Comparison of ENCODE assay signal across 3 cellular contexts in genomic region chr5:74865799-74866652, GRCh38.
TF ChIP-seq lines count a peak whose summit lies in the region.

A gene with protein sequence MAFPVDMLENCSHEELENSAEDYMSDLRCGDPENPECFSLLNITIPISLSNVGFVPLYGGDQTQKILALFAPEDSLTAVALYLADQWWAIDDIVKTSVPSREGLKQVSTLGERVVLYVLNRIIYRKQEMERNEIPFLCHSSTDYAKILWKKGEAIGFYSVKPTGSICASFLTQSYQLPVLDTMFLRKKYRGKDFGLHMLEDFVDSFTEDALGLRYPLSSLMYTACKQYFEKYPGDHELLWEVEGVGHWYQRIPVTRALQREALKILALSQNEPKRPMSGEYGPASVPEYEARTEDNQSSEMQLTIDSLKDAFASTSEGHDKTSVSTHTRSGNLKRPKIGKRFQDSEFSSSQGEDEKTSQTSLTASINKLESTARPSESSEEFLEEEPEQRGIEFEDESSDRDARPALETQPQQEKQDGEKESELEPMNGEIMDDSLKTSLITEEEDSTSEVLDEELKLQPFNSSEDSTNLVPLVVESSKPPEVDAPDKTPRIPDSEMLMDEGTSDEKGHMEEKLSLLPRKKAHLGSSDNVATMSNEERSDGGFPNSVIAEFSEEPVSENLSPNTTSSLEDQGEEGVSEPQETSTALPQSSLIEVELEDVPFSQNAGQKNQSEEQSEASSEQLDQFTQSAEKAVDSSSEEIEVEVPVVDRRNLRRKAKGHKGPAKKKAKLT (minus strand): TSS chr5:74866387. CDS start chr5:74841676, 24,711 bp downstream.

TF ChIP-seq in A549, 52 proteins besides CTCF, POLR2A, EP300 and RAD21 (continued from another document):
- TF ChIP-seq SMC3 (IDR thresholded peaks at IDR 0.05) (0 out of 3 replicates have a peak, but pooled peaks have one; percentile 5), CHD4 (IDR thresholded peaks at IDR 0.05; ENCODE audit: borderline replicate concordance) (no peak), MAZ (IDR thresholded peaks at IDR 0.05; ENCODE audit: borderline replicate concordance, low read depth, low read length) (no peak), USF2 (IDR thresholded peaks at IDR 0.05) (no peak), CHD2 (IDR thresholded peaks at IDR 0.05; ENCODE audit: low read length, partially characterized antibody) (no peak), HEYL (CRISPR knock-in tag; IDR thresholded peaks at IDR 0.05) (no peak), FOSB (CRISPR knock-in tag; IDR thresholded peaks at IDR 0.05) (no peak), NFE2L2 (conservative IDR thresholded peaks at IDR 0.05; ENCODE audit: low read length) (no peak), PHF8 (IDR thresholded peaks at IDR 0.05; ENCODE audit: borderline replicate concordance, low read depth) (0 out of 2 replicates have a peak, but pooled peaks have one; percentile 31), NR3C1 (IDR thresholded peaks at IDR 0.05) (no peak), TFCP2L1 (CRISPR knock-in tag; IDR thresholded peaks at IDR 0.05) (no peak), RARB (CRISPR knock-in tag; IDR thresholded peaks at IDR 0.05) (no peak), ESRRA (IDR thresholded peaks at IDR 0.05; ENCODE audit: borderline replicate concordance, low read length) (no peak), MAFK (IDR thresholded peaks at IDR 0.05; ENCODE audit: partially characterized antibody) (no peak), ZSCAN20 (CRISPR knock-in tag; IDR thresholded peaks at IDR 0.05) (no peak), HOXA7 (CRISPR knock-in tag; IDR thresholded peaks at IDR 0.05) (no peak), BCL3 (IDR thresholded peaks at IDR 0.05) (0 out of 3 replicates have a peak, but pooled peaks have one; percentile 48)
- TF ChIP-seq, protein P1, sequence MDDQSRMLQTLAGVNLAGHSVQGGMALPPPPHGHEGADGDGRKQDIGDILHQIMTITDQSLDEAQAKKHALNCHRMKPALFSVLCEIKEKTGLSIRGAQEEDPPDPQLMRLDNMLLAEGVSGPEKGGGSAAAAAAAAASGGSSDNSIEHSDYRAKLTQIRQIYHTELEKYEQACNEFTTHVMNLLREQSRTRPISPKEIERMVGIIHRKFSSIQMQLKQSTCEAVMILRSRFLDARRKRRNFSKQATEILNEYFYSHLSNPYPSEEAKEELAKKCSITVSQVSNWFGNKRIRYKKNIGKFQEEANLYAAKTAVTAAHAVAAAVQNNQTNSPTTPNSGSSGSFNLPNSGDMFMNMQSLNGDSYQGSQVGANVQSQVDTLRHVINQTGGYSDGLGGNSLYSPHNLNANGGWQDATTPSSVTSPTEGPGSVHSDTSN (IDR thresholded peaks at IDR 0.05), result no peak
- TF ChIP-seq, protein P2, sequence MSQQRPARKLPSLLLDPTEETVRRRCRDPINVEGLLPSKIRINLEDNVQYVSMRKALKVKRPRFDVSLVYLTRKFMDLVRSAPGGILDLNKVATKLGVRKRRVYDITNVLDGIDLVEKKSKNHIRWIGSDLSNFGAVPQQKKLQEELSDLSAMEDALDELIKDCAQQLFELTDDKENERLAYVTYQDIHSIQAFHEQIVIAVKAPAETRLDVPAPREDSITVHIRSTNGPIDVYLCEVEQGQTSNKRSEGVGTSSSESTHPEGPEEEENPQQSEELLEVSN (IDR thresholded peaks at IDR 0.05; ENCODE audit: borderline replicate concordance, low read depth), result no peak; the same call in 1 of the 2 replicates
- TF ChIP-seq, protein P3, sequence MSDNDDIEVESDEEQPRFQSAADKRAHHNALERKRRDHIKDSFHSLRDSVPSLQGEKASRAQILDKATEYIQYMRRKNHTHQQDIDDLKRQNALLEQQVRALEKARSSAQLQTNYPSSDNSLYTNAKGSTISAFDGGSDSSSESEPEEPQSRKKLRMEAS (IDR thresholded peaks at IDR 0.05), result peak; percentile 28

TF ChIP-seq in Ishikawa, 13 proteins besides CTCF, POLR2A, EP300 and RAD21 (continued from another document):
- TF ChIP-seq ZBTB7A (IDR thresholded peaks at IDR 0.05; ENCODE audit: low read depth), result peak; percentile 82; the same call in 1 of the 2 replicates
- TF ChIP-seq, protein P3 (IDR thresholded peaks at IDR 0.05), result peak; percentile 36; the same call in 1 of the 2 replicates

TF ChIP-seq in HepG2, 621 proteins besides CTCF, POLR2A, EP300 and RAD21 (continues in another document):
- TF ChIP-seq ZNF414 (CRISPR knock-in tag; IDR thresholded peaks at IDR 0.05) (no peak), ZNF737 (CRISPR knock-in tag; IDR thresholded peaks at IDR 0.05; ENCODE audit: borderline replicate concordance) (no peak), ZNF549 (CRISPR knock-in tag; IDR thresholded peaks at IDR 0.05) (no peak), FIP1L1 (IDR thresholded peaks at IDR 0.05; ENCODE audit: borderline replicate concordance, insufficient read depth, low read depth, low read length) (no peak), ZNF30 (CRISPR knock-in tag; IDR thresholded peaks at IDR 0.05) (0 out of 2 replicates have a peak, but pooled peaks have one; percentile 34), ARID2 (CRISPR knock-in tag; IDR thresholded peaks at IDR 0.05; ENCODE audit: borderline replicate concordance) (no peak), TOPORS (CRISPR knock-in tag; IDR thresholded peaks at IDR 0.05) (0 out of 2 replicates have a peak, but pooled peaks have one; percentile 14), PATZ1 (CRISPR knock-in tag; IDR thresholded peaks at IDR 0.05) (peak; percentile 82), KAT7 (CRISPR knock-in tag; IDR thresholded peaks at IDR 0.05; ENCODE audit: borderline replicate concordance) (peak; percentile 86; the same call in 1 of the 2 replicates), NR3C1 (CRISPR knock-in tag; IDR thresholded peaks at IDR 0.05) (no peak), ZSCAN5A (CRISPR knock-in tag; IDR thresholded peaks at IDR 0.05; ENCODE audit: borderline replicate concordance) (peak; percentile 24; the same call in 1 of the 2 replicates), SATB2 (CRISPR knock-in tag; IDR thresholded peaks at IDR 0.05) (no peak), ATF3 (CRISPR knock-in tag; IDR thresholded peaks at IDR 0.05) (no peak), ZNF7 (CRISPR knock-in tag; IDR thresholded peaks at IDR 0.05) (no peak), NAIF1 (CRISPR knock-in tag; IDR thresholded peaks at IDR 0.05; ENCODE audit: borderline replicate concordance) (no peak), ZBTB21 (CRISPR knock-in tag; IDR thresholded peaks at IDR 0.05) (no peak), ATF1 (CRISPR knock-in tag; IDR thresholded peaks at IDR 0.05) (no peak)
- TF ChIP-seq, protein P4, sequence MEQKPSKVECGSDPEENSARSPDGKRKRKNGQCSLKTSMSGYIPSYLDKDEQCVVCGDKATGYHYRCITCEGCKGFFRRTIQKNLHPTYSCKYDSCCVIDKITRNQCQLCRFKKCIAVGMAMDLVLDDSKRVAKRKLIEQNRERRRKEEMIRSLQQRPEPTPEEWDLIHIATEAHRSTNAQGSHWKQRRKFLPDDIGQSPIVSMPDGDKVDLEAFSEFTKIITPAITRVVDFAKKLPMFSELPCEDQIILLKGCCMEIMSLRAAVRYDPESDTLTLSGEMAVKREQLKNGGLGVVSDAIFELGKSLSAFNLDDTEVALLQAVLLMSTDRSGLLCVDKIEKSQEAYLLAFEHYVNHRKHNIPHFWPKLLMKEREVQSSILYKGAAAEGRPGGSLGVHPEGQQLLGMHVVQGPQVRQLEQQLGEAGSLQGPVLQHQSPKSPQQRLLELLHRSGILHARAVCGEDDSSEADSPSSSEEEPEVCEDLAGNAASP (CRISPR knock-in tag; IDR thresholded peaks at IDR 0.05; ENCODE audit: borderline replicate concordance), result no peak
- TF ChIP-seq, protein P5, sequence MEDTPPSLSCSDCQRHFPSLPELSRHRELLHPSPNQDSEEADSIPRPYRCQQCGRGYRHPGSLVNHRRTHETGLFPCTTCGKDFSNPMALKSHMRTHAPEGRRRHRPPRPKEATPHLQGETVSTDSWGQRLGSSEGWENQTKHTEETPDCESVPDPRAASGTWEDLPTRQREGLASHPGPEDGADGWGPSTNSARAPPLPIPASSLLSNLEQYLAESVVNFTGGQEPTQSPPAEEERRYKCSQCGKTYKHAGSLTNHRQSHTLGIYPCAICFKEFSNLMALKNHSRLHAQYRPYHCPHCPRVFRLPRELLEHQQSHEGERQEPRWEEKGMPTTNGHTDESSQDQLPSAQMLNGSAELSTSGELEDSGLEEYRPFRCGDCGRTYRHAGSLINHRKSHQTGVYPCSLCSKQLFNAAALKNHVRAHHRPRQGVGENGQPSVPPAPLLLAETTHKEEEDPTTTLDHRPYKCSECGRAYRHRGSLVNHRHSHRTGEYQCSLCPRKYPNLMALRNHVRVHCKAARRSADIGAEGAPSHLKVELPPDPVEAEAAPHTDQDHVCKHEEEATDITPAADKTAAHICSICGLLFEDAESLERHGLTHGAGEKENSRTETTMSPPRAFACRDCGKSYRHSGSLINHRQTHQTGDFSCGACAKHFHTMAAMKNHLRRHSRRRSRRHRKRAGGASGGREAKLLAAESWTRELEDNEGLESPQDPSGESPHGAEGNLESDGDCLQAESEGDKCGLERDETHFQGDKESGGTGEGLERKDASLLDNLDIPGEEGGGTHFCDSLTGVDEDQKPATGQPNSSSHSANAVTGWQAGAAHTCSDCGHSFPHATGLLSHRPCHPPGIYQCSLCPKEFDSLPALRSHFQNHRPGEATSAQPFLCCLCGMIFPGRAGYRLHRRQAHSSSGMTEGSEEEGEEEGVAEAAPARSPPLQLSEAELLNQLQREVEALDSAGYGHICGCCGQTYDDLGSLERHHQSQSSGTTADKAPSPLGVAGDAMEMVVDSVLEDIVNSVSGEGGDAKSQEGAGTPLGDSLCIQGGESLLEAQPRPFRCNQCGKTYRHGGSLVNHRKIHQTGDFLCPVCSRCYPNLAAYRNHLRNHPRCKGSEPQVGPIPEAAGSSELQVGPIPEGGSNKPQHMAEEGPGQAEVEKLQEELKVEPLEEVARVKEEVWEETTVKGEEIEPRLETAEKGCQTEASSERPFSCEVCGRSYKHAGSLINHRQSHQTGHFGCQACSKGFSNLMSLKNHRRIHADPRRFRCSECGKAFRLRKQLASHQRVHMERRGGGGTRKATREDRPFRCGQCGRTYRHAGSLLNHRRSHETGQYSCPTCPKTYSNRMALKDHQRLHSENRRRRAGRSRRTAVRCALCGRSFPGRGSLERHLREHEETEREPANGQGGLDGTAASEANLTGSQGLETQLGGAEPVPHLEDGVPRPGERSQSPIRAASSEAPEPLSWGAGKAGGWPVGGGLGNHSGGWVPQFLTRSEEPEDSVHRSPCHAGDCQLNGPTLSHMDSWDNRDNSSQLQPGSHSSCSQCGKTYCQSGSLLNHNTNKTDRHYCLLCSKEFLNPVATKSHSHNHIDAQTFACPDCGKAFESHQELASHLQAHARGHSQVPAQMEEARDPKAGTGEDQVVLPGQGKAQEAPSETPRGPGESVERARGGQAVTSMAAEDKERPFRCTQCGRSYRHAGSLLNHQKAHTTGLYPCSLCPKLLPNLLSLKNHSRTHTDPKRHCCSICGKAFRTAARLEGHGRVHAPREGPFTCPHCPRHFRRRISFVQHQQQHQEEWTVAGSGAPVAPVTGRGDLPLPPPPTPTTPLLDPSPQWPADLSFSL (CRISPR knock-in tag; IDR thresholded peaks at IDR 0.05), result no peak
- TF ChIP-seq, protein P6, sequence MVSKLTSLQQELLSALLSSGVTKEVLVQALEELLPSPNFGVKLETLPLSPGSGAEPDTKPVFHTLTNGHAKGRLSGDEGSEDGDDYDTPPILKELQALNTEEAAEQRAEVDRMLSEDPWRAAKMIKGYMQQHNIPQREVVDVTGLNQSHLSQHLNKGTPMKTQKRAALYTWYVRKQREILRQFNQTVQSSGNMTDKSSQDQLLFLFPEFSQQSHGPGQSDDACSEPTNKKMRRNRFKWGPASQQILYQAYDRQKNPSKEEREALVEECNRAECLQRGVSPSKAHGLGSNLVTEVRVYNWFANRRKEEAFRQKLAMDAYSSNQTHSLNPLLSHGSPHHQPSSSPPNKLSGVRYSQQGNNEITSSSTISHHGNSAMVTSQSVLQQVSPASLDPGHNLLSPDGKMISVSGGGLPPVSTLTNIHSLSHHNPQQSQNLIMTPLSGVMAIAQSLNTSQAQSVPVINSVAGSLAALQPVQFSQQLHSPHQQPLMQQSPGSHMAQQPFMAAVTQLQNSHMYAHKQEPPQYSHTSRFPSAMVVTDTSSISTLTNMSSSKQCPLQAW (CRISPR knock-in tag; IDR thresholded peaks at IDR 0.05), result no peak
- TF ChIP-seq, protein P7, sequence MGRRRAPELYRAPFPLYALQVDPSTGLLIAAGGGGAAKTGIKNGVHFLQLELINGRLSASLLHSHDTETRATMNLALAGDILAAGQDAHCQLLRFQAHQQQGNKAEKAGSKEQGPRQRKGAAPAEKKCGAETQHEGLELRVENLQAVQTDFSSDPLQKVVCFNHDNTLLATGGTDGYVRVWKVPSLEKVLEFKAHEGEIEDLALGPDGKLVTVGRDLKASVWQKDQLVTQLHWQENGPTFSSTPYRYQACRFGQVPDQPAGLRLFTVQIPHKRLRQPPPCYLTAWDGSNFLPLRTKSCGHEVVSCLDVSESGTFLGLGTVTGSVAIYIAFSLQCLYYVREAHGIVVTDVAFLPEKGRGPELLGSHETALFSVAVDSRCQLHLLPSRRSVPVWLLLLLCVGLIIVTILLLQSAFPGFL (CRISPR knock-in tag; IDR thresholded peaks at IDR 0.05), result no peak
